In the genomic region with DNA sequence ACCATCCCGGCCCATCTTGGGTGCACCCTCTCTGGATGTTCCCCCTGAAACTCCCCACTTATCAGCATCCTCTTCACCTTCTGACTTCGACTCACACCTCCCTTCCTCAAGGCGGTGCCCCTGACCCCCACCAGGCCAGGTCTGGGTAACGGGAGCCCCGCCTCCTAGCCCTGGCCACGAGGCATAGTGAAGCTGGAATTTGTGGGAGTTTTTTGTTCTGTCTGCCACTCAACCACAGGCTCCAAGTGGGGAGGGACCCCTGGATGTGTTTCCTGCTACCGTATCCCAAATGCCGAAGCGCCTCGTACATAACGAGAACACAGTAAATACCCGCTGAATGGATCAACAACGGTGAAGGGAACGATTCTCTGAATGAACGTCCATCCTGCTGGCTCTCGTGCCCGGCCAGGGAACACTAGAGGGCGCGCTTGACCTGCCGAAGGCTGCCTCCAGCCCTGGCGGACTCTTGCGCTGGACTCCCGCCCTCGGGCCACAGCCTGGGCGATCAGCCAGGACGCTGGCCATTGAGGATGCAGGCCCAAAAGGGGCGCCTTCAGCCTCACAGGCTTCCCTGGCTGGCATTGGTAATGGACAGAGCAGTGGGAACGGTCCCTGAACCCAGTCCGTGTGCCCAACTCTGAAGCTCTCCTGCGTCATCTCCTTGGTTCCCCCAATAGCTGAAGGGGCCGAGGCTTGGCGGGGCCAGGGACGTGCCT, we compare ENCODE assay signal across 8 cellular contexts. TPM values are rescaled to one million over a fixed set of nuclear protein-coding genes. Genes with fewer than 3 reads are reported as not detected.
DNase-seq lines count a peak whose midpoint lies in the region; ATAC-seq and TF ChIP-seq lines count a peak whose summit lies in the region.

No MANE protein-coding gene starts in this region.

- H3K4me1 Mint-ChIP-seq in activated B cell treated with CpG ODN at 0.5 μM for 24 hours, result peaks cover 4% of the 10 kb centered on the region

- H3K9me3 Mint-ChIP-seq in activated B cell treated with CpG ODN at 0.5 μM for 24 hours, result peaks cover 14% of the 10 kb centered on the region

- TF ChIP-seq CTCF in activated B cell treated with CpG ODN at 0.5 μM for 24 hours (IDR thresholded peaks at IDR 0.05), result no peak
- peak; percentile 94 for TF ChIP-seq CTCF in kidney epithelial cell (IDR thresholded peaks at IDR 0.05; ENCODE audit: insufficient read depth, low read length, poor library complexity, severe bottlenecking)

- H3K27me3 ChIP-seq in kidney epithelial cell (ENCODE audit: control insufficient read depth, insufficient read depth, low read length), result peaks cover 17% of the 10 kb centered on the region

- H3K27ac Mint-ChIP-seq in activated B cell treated with CpG ODN at 0.5 μM for 24 hours, result no peak overlapping the region

- intact Hi-C loops in activated B cell treated with CpG ODN at 0.5 μM for 24 hours (cut with micrococcal nuclease), result loop anchor here (1.0 kb wide), 1 partner anchor 1214 kb away; no protein-coding TSS in a partner anchor

- H3K27me3 Mint-ChIP-seq in activated B cell treated with CpG ODN at 0.5 μM for 24 hours, result peaks cover 23% of the 10 kb centered on the region

- ATAC-seq in GM19455 (IDR thresholded peaks at IDR 0.05; ENCODE audit: unreplicated experiment), result peak; percentile 75
- peak; percentile 47 for ATAC-seq in activated B cell treated with CpG ODN at 0.5 μM for 24 hours (ENCODE audit: low read depth)
- ATAC-seq in HG02759 (IDR thresholded peaks at IDR 0.05; ENCODE audit: unreplicated experiment), result no peak

- no peak overlapping the region for H3K4me3 ChIP-seq in kidney epithelial cell (ENCODE audit: low read depth, low read length)

- CTCF ChIA-PET in activated B cell treated with CpG ODN at 0.5 μM for 24 hours (lab: Charles Lee), result interaction anchor here (0.6 to 1.8 kb wide), 7 partner anchors 13 to 1214 kb away, joined by 3 to 6 read pairs (median 5); no protein-coding TSS in a partner anchor

- no peaks in the 10 kb centered on the region for H3K36me3 ChIP-seq in kidney epithelial cell (ENCODE audit: control insufficient read depth, insufficient read depth, low read length)

- no peak overlapping the region for H3K4me3 Mint-ChIP-seq in activated B cell treated with CpG ODN at 0.5 μM for 24 hours

- POLR2A ChIA-PET in activated B cell treated with CpG ODN at 0.5 μM for 24 hours (lab: Charles Lee), result no interaction called here

- DNase-seq in AG20443 (ENCODE audit: low spot score) (peak; percentile 96), NCI-H1105 (lab: John Stamatoyannopoulos, UW) (peak; percentile 30), activated B cell treated with CpG ODN at 0.5 μM for 24 hours (peak; percentile 54), kidney epithelial cell (ENCODE audit: low read depth) (no peak)
- DNase-seq in central memory CD4-positive, alpha-beta T cell, result peak; percentile 21
- DNase-seq in stimulated activated CD4-positive, alpha-beta T cell treated with anti-CD3 and anti-CD28 coated beads, Interleukin-1b, Interleukin-23, amount 100 ng/mL, for 4 hours (ENCODE audit: low read depth in 2 of 2), result peak; percentile 41 to 57

- no peaks in the 10 kb centered on the region for H3K36me3 Mint-ChIP-seq in activated B cell treated with CpG ODN at 0.5 μM for 24 hours (ENCODE audit: low read depth)

RNA-seq across cellular contexts. Expression of gene PHYKPL, which starts 47.3 kb away (rescaled TPM):
- 176 and 205 TPM in 2 replicates for total RNA-seq in activated B cell treated with CpG ODN at 0.5 μM for 24 hours
- total RNA-seq in kidney epithelial cell, result 18.7 and 22.7 TPM in 2 replicates
